8 cellular contexts compared by ENCODE assay signal in genomic region chr5:173326501-173326960, GRCh38. TPM values are rescaled to one million over a fixed set of nuclear protein-coding genes. Genes with fewer than 3 reads are reported as not detected.
A peak's percentile ranks its signal among the peaks of the same experiment; 100 is the strongest.
DNase-seq lines count a peak whose midpoint lies in the region; ATAC-seq and TF ChIP-seq lines count a peak whose summit lies in the region.

No MANE protein-coding gene starts in this region.

- peak overlapping the region; percentile 96 for H3K4me3 Mint-ChIP-seq in activated naive CD8-positive, alpha-beta T cell treated with anti-CD3 and anti-CD28 coated beads, Interleukin-2, amount 10 ng/mL, durations not matched to agents 7 days and 5 days

- H3K4me1 Mint-ChIP-seq in activated naive CD8-positive, alpha-beta T cell treated with anti-CD3 and anti-CD28 coated beads, Interleukin-2, amount 10 ng/mL, durations not matched to agents 7 days and 5 days = peaks cover 41% of the 10 kb centered on the region

- H3K36me3 Mint-ChIP-seq in activated naive CD8-positive, alpha-beta T cell treated with anti-CD3 and anti-CD28 coated beads, Interleukin-2, amount 10 ng/mL, durations not matched to agents 7 days and 5 days = peaks cover 34% of the 10 kb centered on the region

- no peak for TF ChIP-seq CTCF in AG10803 (conservative IDR thresholded peaks at IDR 0.05; ENCODE audit: low read length)

- no peaks in the 10 kb centered on the region for H3K9me3 Mint-ChIP-seq in activated naive CD8-positive, alpha-beta T cell treated with anti-CD3 and anti-CD28 coated beads, Interleukin-2, amount 10 ng/mL, durations not matched to agents 7 days and 5 days

- peak overlapping the region; percentile 79 for H3K27ac Mint-ChIP-seq in activated naive CD8-positive, alpha-beta T cell treated with anti-CD3 and anti-CD28 coated beads, Interleukin-2, amount 10 ng/mL, durations not matched to agents 7 days and 5 days

- peaks cover 12% of the 10 kb centered on the region for H3K27me3 Mint-ChIP-seq in activated naive CD8-positive, alpha-beta T cell treated with anti-CD3 and anti-CD28 coated beads, Interleukin-2, amount 10 ng/mL, durations not matched to agents 7 days and 5 days

- POLR2A ChIA-PET in activated naive CD8-positive, alpha-beta T cell treated with anti-CD3 and anti-CD28 coated beads, Interleukin-2, amount 10 ng/mL, durations not matched to agents 7 days and 5 days (lab: Charles Lee) = interaction anchor here (1.3 to 4.9 kb wide), 2 partner anchors 9 to 343 kb away, joined by 3 to 29 read pairs; partner anchors contain the start of gene ATP6V0E1

- peak overlapping the region; percentile 98 for H3K4me3 ChIP-seq in AG10803 (ENCODE audit: low read length)

- no peak for ATAC-seq in activated naive CD8-positive, alpha-beta T cell treated with anti-CD3 and anti-CD28 coated beads, Interleukin-2, amount 10 ng/mL, durations not matched to agents 7 days and 5 days (ENCODE audit: low read depth)
- ATAC-seq in GM18498 (IDR thresholded peaks at IDR 0.05; ENCODE audit: unreplicated experiment) (no peak), HG03565 (IDR thresholded peaks at IDR 0.05; ENCODE audit: unreplicated experiment) (no peak), HG03439 (IDR thresholded peaks at IDR 0.05; ENCODE audit: unreplicated experiment) (no peak)

- DNase-seq in AG10803 (ENCODE audit: low read depth) (peak; percentile 95), HK-2 (ENCODE audit: unreplicated experiment) (peak; percentile 50), kidney tubule cell (ENCODE audit: low spot score) (peak; percentile 84), DMS153 treated with DMSO at 0.1 percent for 48 hours (lab: John Stamatoyannopoulos, UW; ENCODE audit: unreplicated experiment) (no peak)
- no peak for DNase-seq in activated naive CD8-positive, alpha-beta T cell treated with anti-CD3 and anti-CD28 coated beads, Interleukin-2, amount 10 ng/mL, durations not matched to agents 7 days and 5 days

RNA-seq across cellular contexts. Expression of gene STC2, which starts 1.7 kb away (rescaled TPM):
- 10 to 100 TPM; 10.9 to 14.7 TPM for total RNA-seq in activated naive CD8-positive, alpha-beta T cell treated with anti-CD3 and anti-CD28 coated beads, Interleukin-2, amount 10 ng/mL, durations not matched to agents 7 days and 5 days

Comparison
In these comparisons a context has a peak if more than half of its experiments do, and no peak if none do; other contexts are left out.
1. DNase-seq: peak in AG10803 (single experiment), HK-2 (single experiment) and kidney tubule cell (single experiment); none in activated naive CD8-positive, alpha-beta T cell treated with anti-CD3 and anti-CD28 coated beads, Interleukin-2, amount 10 ng/mL, durations not matched to agents 7 days and 5 days (single experiment) and DMS153 treated with DMSO at 0.1 percent for 48 hours (single experiment).